9 cellular contexts compared by ENCODE assay signal in genomic region chr9:87792831-87793288, GRCh38.
DNase-seq lines count a peak whose midpoint lies in the region; ATAC-seq and TF ChIP-seq lines count a peak whose summit lies in the region.
"Had no signal": no experiment of that assay in that cellular context is flagged by ENCODE, and none has a peak within 500 bp of the region (broad histone marks: within the 10 kb centered on the region; RNA-seq: fewer than 3 reads in every experiment).

No MANE protein-coding gene starts in this region.

- peak; percentile 91 for DNase-seq in COLO829 (ENCODE audit: low spot score)
- DNase-seq in HT1080 (ENCODE audit: low read depth), result peak; percentile 95
- DNase-seq in activated CD4-positive, alpha-beta T cell treated with anti-CD3 and anti-CD28 coated beads, Interleukin-2, amount 10 ng/mL, durations not matched to agents 7 days and 5 days, result peak; percentile 38
- DNase-seq in fibroblast of villous mesenchyme (ENCODE audit: low read depth), result peak; percentile 96
- no peak for DNase-seq in HAP-1 (ENCODE audit: low spot score in 2 of 2)
- no peak for DNase-seq in NCI-H1092 treated with DMSO at 0.1 percent for 48 hours (lab: John Stamatoyannopoulos, UW)

- H3K27me3 ChIP-seq in skeletal muscle satellite cell (ENCODE audit: control insufficient read depth, insufficient read depth, low read length) (no peaks in the 10 kb centered on the region), HAP-1 (ENCODE audit: low read depth) (no peaks in the 10 kb centered on the region)

- no peaks in the 10 kb centered on the region for H3K36me3 ChIP-seq in skeletal muscle satellite cell (ENCODE audit: insufficient read depth, low read length)
- H3K36me3 ChIP-seq in HAP-1 (replicated peaks), result no peaks in the 10 kb centered on the region

- peak; percentile 51 for TF ChIP-seq CTCF in fibroblast of villous mesenchyme (IDR thresholded peaks at IDR 0.05; ENCODE audit: insufficient read depth, low read depth, low read length)

- H3K9me3 ChIP-seq in skeletal muscle satellite cell (replicated peaks; ENCODE audit: low read length) (no peaks in the 10 kb centered on the region), HAP-1 (no peaks in the 10 kb centered on the region)

- H3K27ac Mint-ChIP-seq in activated CD4-positive, alpha-beta T cell treated with anti-CD3 and anti-CD28 coated beads, Interleukin-2, amount 10 ng/mL, durations not matched to agents 7 days and 5 days, result peak overlapping the region; percentile 55

- peak overlapping the region; percentile 73 for H3K4me2 ChIP-seq in skeletal muscle satellite cell (ENCODE audit: low read length)
- H3K4me2 ChIP-seq: KMS-11 had no signal

- peak overlapping the region; percentile 38 for H3K9ac ChIP-seq in skeletal muscle satellite cell (ENCODE audit: low read depth, low read length)
- H3K9ac ChIP-seq: KMS-11 had no signal

- H3K4me1 ChIP-seq in skeletal muscle satellite cell (ENCODE audit: control insufficient read depth, insufficient read depth, low read length), result peaks cover 23% of the 10 kb centered on the region
- peaks cover 2% of the 10 kb centered on the region; the same call in 1 of the 2 replicates for H3K4me1 ChIP-seq in HAP-1

- in situ Hi-C loops in HAP-1 (cut with MboI; ENCODE audit: low sequenced_read_pairs), result no loop called here

- H3K9me3 Mint-ChIP-seq in activated CD4-positive, alpha-beta T cell treated with anti-CD3 and anti-CD28 coated beads, Interleukin-2, amount 10 ng/mL, durations not matched to agents 7 days and 5 days, result peaks cover 4% of the 10 kb centered on the region

- POLR2A ChIA-PET in activated CD4-positive, alpha-beta T cell treated with anti-CD3 and anti-CD28 coated beads, Interleukin-2, amount 10 ng/mL, durations not matched to agents 7 days and 5 days (lab: Charles Lee), result no interaction called here

- ATAC-seq in GM21447 (IDR thresholded peaks at IDR 0.05; ENCODE audit: unreplicated experiment), result peak; percentile 96

- H3K4me3 Mint-ChIP-seq in activated CD4-positive, alpha-beta T cell treated with anti-CD3 and anti-CD28 coated beads, Interleukin-2, amount 10 ng/mL, durations not matched to agents 7 days and 5 days, result no peak overlapping the region

- no peaks in the 10 kb centered on the region for H3K36me3 Mint-ChIP-seq in activated CD4-positive, alpha-beta T cell treated with anti-CD3 and anti-CD28 coated beads, Interleukin-2, amount 10 ng/mL, durations not matched to agents 7 days and 5 days (ENCODE audit: low read depth)

- CTCF ChIA-PET in activated CD4-positive, alpha-beta T cell treated with anti-CD3 and anti-CD28 coated beads, Interleukin-2, amount 10 ng/mL, durations not matched to agents 7 days and 5 days (lab: Charles Lee), result no interaction called here

- H3K27me3 Mint-ChIP-seq in activated CD4-positive, alpha-beta T cell treated with anti-CD3 and anti-CD28 coated beads, Interleukin-2, amount 10 ng/mL, durations not matched to agents 7 days and 5 days, result no peaks in the 10 kb centered on the region

- peaks cover 32% of the 10 kb centered on the region for H3K4me1 Mint-ChIP-seq in activated CD4-positive, alpha-beta T cell treated with anti-CD3 and anti-CD28 coated beads, Interleukin-2, amount 10 ng/mL, durations not matched to agents 7 days and 5 days

- H3K4me3 ChIP-seq in fibroblast of villous mesenchyme (ENCODE audit: low read depth, low read length), result peak overlapping the region; percentile 24
- peak overlapping the region; percentile 13 for H3K4me3 ChIP-seq in skeletal muscle satellite cell (ENCODE audit: low read length)
- no peak overlapping the region for H3K4me3 ChIP-seq in HAP-1

Comparison
In these comparisons a context has a peak if more than half of its experiments do, and no peak if none do; other contexts are left out.
1. DNase-seq: peak in COLO829 (single experiment), HT1080 (single experiment), activated CD4-positive, alpha-beta T cell treated with anti-CD3 and anti-CD28 coated beads, Interleukin-2, amount 10 ng/mL, durations not matched to agents 7 days and 5 days (single experiment) and fibroblast of villous mesenchyme (single experiment); none in HAP-1 (0 of 2) and NCI-H1092 treated with DMSO at 0.1 percent for 48 hours (single experiment).